In genomic region chr2:233408366-233409285, GRCh38 we compare ENCODE assay signal across 10 cellular contexts. TPM values are rescaled to one million over a fixed set of nuclear protein-coding genes. Genes with fewer than 3 reads are reported as not detected.
DNase-seq lines count a peak whose midpoint lies in the region; ATAC-seq lines count a peak whose summit lies in the region.
"Had no signal": no experiment of that assay in that cellular context is flagged by ENCODE, and none has a peak within 500 bp of the region (broad histone marks: within the 10 kb centered on the region; RNA-seq: fewer than 3 reads in every experiment).

No MANE protein-coding gene starts in this region.

- CTCF ChIA-PET in activated CD4-positive, alpha-beta memory T cell treated with anti-CD3 and anti-CD28 coated beads, Interleukin-2, amount 10 ng/mL, durations not matched to agents 7 days and 5 days (lab: Charles Lee), result interaction anchor here (2.3 to 10.4 kb wide), 2 partner anchors 11 to 35 kb away, joined by 7 to 295 read pairs; no protein-coding TSS in a partner anchor

- H3K4me1 ChIP-seq in BLaER1 treated with 17β-estradiol and CSF1 and Interleukin-3, amounts not matched to agents 10 nM and 100 nM, result peaks cover 13 to 42% (median 26%) of the 10 kb centered on the region in 10 experiments
- peaks cover 0 to 20% of the 10 kb centered on the region in 2 donors for H3K4me1 ChIP-seq in muscle layer of duodenum (ENCODE audit: control insufficient read depth in 1 of 2, insufficient read depth in 2 of 2, low read length in 2 of 2)

- no peak for ATAC-seq in HG02763 (IDR thresholded peaks at IDR 0.05; ENCODE audit: unreplicated experiment)

- no peak overlapping the region for H3K4me3 Mint-ChIP-seq in activated CD4-positive, alpha-beta memory T cell treated with anti-CD3 and anti-CD28 coated beads, Interleukin-2, amount 10 ng/mL, durations not matched to agents 7 days and 5 days

- peaks cover 50% of the 10 kb centered on the region for H3K36me3 Mint-ChIP-seq in activated CD4-positive, alpha-beta memory T cell treated with anti-CD3 and anti-CD28 coated beads, Interleukin-2, amount 10 ng/mL, durations not matched to agents 7 days and 5 days (ENCODE audit: low read depth)

- peaks cover 60 to 100% (median 98%) of the 10 kb centered on the region in 11 experiments for H3K36me3 ChIP-seq in BLaER1 treated with 17β-estradiol and CSF1 and Interleukin-3, amounts not matched to agents 10 nM and 100 nM
- peaks cover 5 to 9% of the 10 kb centered on the region in 2 donors for H3K36me3 ChIP-seq in muscle layer of duodenum (ENCODE audit: control insufficient read depth in 1 of 2, insufficient read depth in 2 of 2, low read length in 2 of 2)

- H3K4me3 ChIP-seq in BLaER1 treated with 17β-estradiol and CSF1 and Interleukin-3, amounts not matched to agents 10 nM and 100 nM, result no peak overlapping the region
- no peak overlapping the region for H3K4me3 ChIP-seq in muscle layer of duodenum (ENCODE audit: low read depth in 1 of 2, low read length in 2 of 2)

- H3K9me3 Mint-ChIP-seq in activated CD4-positive, alpha-beta memory T cell treated with anti-CD3 and anti-CD28 coated beads, Interleukin-2, amount 10 ng/mL, durations not matched to agents 7 days and 5 days, result peaks cover 18% of the 10 kb centered on the region

- H3K9me3 ChIP-seq in BLaER1 treated with 17β-estradiol and CSF1 and Interleukin-3, amounts not matched to agents 10 nM and 100 nM (replicated peaks in 1 of 11), result peaks cover 31 to 52% (median 44%) of the 10 kb centered on the region in 11 experiments
- H3K9me3 ChIP-seq in muscle layer of duodenum (ENCODE audit: control insufficient read depth in 1 of 2, low read length in 2 of 2), result peaks cover 0 to 11% of the 10 kb centered on the region in 2 donors

- no peak overlapping the region for H3K9ac ChIP-seq in BLaER1 treated with 17β-estradiol and CSF1 and Interleukin-3, amounts not matched to agents 10 nM and 100 nM

- peak overlapping the region in 7 of 11 experiments; percentile 3 to 35 (median 19); a peak in 8 of 22 replicates for H3K4me2 ChIP-seq in BLaER1 treated with 17β-estradiol and CSF1 and Interleukin-3, amounts not matched to agents 10 nM and 100 nM

- no peaks in the 10 kb centered on the region for H3K27me3 ChIP-seq in BLaER1 treated with 17β-estradiol and CSF1 and Interleukin-3, amounts not matched to agents 10 nM and 100 nM
- H3K27me3 ChIP-seq in muscle layer of duodenum (ENCODE audit: low read depth, low read length), result no peaks in the 10 kb centered on the region

- H4K20me1 ChIP-seq in BLaER1 treated with 17β-estradiol and CSF1 and Interleukin-3, amounts not matched to agents 10 nM and 100 nM, result peaks cover 16 to 100% (median 86%) of the 10 kb centered on the region in 11 experiments; a peak in 20 of 22 replicates

- in situ Hi-C loops in ACHN (cut with HindIII; ENCODE audit: low pct_ligation_motif_present, low pct_unique_long_range_greater_than_20kb, low sequenced_read_pairs), result no loop called here

- peaks cover 57% of the 10 kb centered on the region for H3K4me1 Mint-ChIP-seq in activated CD4-positive, alpha-beta memory T cell treated with anti-CD3 and anti-CD28 coated beads, Interleukin-2, amount 10 ng/mL, durations not matched to agents 7 days and 5 days

- DNase-seq in COLO668 (lab: John Stamatoyannopoulos, UW; ENCODE audit: unreplicated experiment) (peak; percentile 44), ACHN (no peak), epidermal melanocyte (ENCODE audit: insufficient read length, low spot score) (no peak), NCI-H446 treated with DMSO at 0.1 percent for 48 hours (lab: John Stamatoyannopoulos, UW) (no peak)
- no peak for DNase-seq in activated CD4-positive, alpha-beta memory T cell treated with anti-CD3 and anti-CD28 coated beads, Interleukin-2, amount 10 ng/mL, durations not matched to agents 7 days and 5 days
- DNase-seq: amniotic stem cell, GDM1 had no signal

- H3K27me3 Mint-ChIP-seq in activated CD4-positive, alpha-beta memory T cell treated with anti-CD3 and anti-CD28 coated beads, Interleukin-2, amount 10 ng/mL, durations not matched to agents 7 days and 5 days, result no peaks in the 10 kb centered on the region

- H3K27ac ChIP-seq in BLaER1 treated with 17β-estradiol and CSF1 and Interleukin-3, amounts not matched to agents 10 nM and 100 nM, result no peak overlapping the region
- H3K27ac ChIP-seq in muscle layer of duodenum (ENCODE audit: low read length), result peak overlapping the region; percentile 19

- peak overlapping the region; percentile 72 for H3K27ac Mint-ChIP-seq in activated CD4-positive, alpha-beta memory T cell treated with anti-CD3 and anti-CD28 coated beads, Interleukin-2, amount 10 ng/mL, durations not matched to agents 7 days and 5 days

- POLR2A ChIA-PET in activated CD4-positive, alpha-beta memory T cell treated with anti-CD3 and anti-CD28 coated beads, Interleukin-2, amount 10 ng/mL, durations not matched to agents 7 days and 5 days (lab: Charles Lee), result interaction anchor here (1.0 to 1.2 kb wide), 2 partner anchors 32 to 33 kb away, joined by 3 read pairs; no protein-coding TSS in a partner anchor

RNA-seq across cellular contexts. Expression of gene DGKD, which starts 54.3 kb away (rescaled TPM):
- 10 to 100 TPM; 77.8 to 78.3 TPM for total RNA-seq in activated CD4-positive, alpha-beta memory T cell treated with anti-CD3 and anti-CD28 coated beads, Interleukin-2, amount 10 ng/mL, durations not matched to agents 7 days and 5 days
